Comparison of ENCODE assay signal across 8 cellular contexts in the genomic region with DNA sequence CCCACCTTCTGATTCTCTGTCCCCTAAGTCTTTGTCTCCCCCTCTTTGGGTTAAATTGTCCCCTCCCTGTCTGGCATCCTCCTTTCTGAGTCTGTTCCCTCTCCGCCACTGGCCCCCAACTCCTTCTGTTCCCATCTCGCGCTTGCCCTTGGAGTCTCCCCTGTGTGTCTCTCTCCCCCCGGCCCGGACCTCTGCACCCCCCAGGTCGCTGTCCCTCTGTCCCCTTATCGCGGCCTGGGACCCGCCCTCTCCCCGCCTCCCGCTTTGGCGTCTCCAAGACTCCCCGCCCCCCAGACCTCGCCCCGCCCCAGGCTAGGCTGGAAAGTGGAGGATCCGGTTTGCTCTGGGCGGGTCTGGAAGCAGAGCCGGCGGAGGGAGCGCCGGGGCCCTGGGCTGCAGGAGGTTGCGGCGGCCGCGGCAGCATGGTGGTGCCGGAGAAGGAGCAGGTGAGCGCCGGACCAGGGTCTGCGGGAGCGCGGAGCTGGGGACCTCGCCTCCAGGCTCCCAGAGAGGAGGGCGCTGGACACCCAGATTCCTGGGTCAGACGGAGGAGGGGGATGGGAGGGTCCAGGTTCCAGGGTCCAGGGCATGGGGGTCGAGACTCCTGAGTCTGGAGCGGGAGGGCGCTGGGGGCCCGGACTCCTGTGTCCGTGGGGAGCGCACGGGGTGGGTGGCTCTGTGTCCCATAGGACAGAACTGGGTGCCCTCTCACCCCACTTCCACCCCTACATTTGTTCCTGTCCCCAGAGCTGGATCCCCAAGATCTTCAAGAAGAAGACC. TPM values are rescaled to one million over a fixed set of nuclear protein-coding genes. Genes with fewer than 3 reads are reported as not detected.
DNase-seq lines count a peak whose midpoint lies in the region; ATAC-seq and TF ChIP-seq lines count a peak whose summit lies in the region.

Gene TRPM4 (plus strand): TSS at position 348 of the 780 bp plus-strand sequence. CDS start 75 bp downstream, at position 423.

- peak within 1 kb of the TSS; percentile 99 to 100 (median 99) for H3K27ac ChIP-seq in gastrocnemius medialis

- H3K9me3 Mint-ChIP-seq in T-cell, result peaks cover 0 to 8% (median 0%) of the 10 kb centered on the region in 3 donors

- H3K4me1 ChIP-seq in gastrocnemius medialis, result peaks cover 20 to 40% of the 10 kb centered on the region in 2 donors

- intact Hi-C loops in gastrocnemius medialis (cut with DNase I; ENCODE audit: low total_unique reads), result loop anchor here (5.0 kb wide), 1 partner anchor 40 kb away; no protein-coding TSS in a partner anchor

- H3K27me3 Mint-ChIP-seq in T-cell, result peaks cover 65 to 70% of the 10 kb centered on the region in 2 donors

- no peaks in the 10 kb centered on the region for H3K36me3 ChIP-seq in gastrocnemius medialis

- TF ChIP-seq CTCF in cardiac fibroblast (IDR thresholded peaks at IDR 0.05; ENCODE audit: low read depth, low read length) (no peak), gastrocnemius medialis (IDR thresholded peaks at IDR 0.05 in 4 of 5, conservative IDR thresholded peaks at IDR 0.05 in 1 of 5) (no peak)

- H3K27me3 ChIP-seq in gastrocnemius medialis, result no peaks in the 10 kb centered on the region

- no peaks in the 10 kb centered on the region for H3K36me3 Mint-ChIP-seq in T-cell

- POLR2A ChIA-PET in T-cell (lab: Charles Lee), result no interaction called here

- CTCF ChIA-PET in T-cell (lab: Charles Lee), result no interaction called here

- H3K4me3 Mint-ChIP-seq in T-cell, result peak within 1 kb of the TSS; percentile 42 to 62 (median 44)

- peak; percentile 87 to 90 for TF ChIP-seq POLR2A in gastrocnemius medialis (IDR thresholded peaks at IDR 0.05)

- peaks cover 6 to 9% (median 8%) of the 10 kb centered on the region in 3 donors for H3K4me1 Mint-ChIP-seq in T-cell

- in situ Hi-C loops in gastrocnemius medialis (cut with MboI; ENCODE audit: low sequenced_read_pairs in 4 of 4), result loop anchor here in 1 of 4 donors (5.0 kb wide), 1 partner anchor 40 kb away; no protein-coding TSS in a partner anchor

- no peaks in the 10 kb centered on the region for H3K9me3 ChIP-seq in gastrocnemius medialis

- ATAC-seq in T-cell (replicated peaks in 1 of 4) (peak; percentile 46 to 78 (median 63)), gastrocnemius medialis (peak; percentile 44 to 50), HG03354 (IDR thresholded peaks at IDR 0.05; ENCODE audit: poor library complexity, severe bottlenecking, unreplicated experiment) (no peak), HG03025 (IDR thresholded peaks at IDR 0.05; ENCODE audit: low FRiP score, unreplicated experiment) (no peak)

- H3K27ac Mint-ChIP-seq in T-cell, result peak within 1 kb of the TSS in 1 of 2 donors; percentile 71

- DNase-seq in DMS 273 treated with DMSO at 0.1 percent for 48 hours (lab: John Stamatoyannopoulos, UW) (peak; percentile 41), NCI-H1048 (lab: John Stamatoyannopoulos, UW) (peak; percentile 65), T-cell (peak in 12 of 34 experiments; percentile 21 to 44 (median 32)), cardiac fibroblast (ENCODE audit: low read depth in 2 of 2) (peak; percentile 70 to 82), iPS-NIHi11 (ENCODE audit: low spot score) (peak; percentile 93), gastrocnemius medialis (peak; percentile 91 to 94)

- H3K4me3 ChIP-seq in cardiac fibroblast (replicated peaks in 1 of 2; ENCODE audit: low read depth in 2 of 2, low read length in 2 of 2) (peak within 1 kb of the TSS; percentile 98), gastrocnemius medialis (peak within 1 kb of the TSS; percentile 80 to 93 (median 85))

RNA-seq across cellular contexts. Expression of gene TRPM4, which starts in this region (rescaled TPM):
- total RNA-seq in T-cell (under 1 TPM in 3 of 5 donors, not detected in 2; 0.43 to 0.89 (median 0.50) TPM), gastrocnemius medialis (10 to 100 TPM; 10.4 to 11.5 (median 11.3) TPM)

Comparison
In these comparisons a context has a peak if more than half of its experiments do, and no peak if none do; other contexts are left out.
1. RNA of gene TRPM4 (total RNA-seq): 10.4 to 11.5 TPM in gastrocnemius medialis; 0.43 to 0.89 TPM in T-cell; every median in the first group is over 4 times any median in the second.
2. Peak in ATAC-seq in T-cell; RNA of the gene not detected or under 1 TPM.
3. ATAC-seq: peak in gastrocnemius medialis (2 of 2); none in HG03354 (single experiment) and HG03025 (single experiment).